Comparison of ENCODE assay signal across 1 cellular context in genomic region chr22:50216684-50217520, GRCh38.
TF ChIP-seq lines count a peak whose summit lies in the region.

No MANE protein-coding gene starts in this region.

TF ChIP-seq in GM12878, 131 proteins besides CTCF, POLR2A, EP300 and RAD21:
- TF ChIP-seq YY1 (IDR thresholded peaks at IDR 0.05; ENCODE audit: low read depth, low read length) (no peak), HDAC6 (IDR thresholded peaks at IDR 0.05; ENCODE audit: unreplicated experiment) (no peak), STAT1 (conservative IDR thresholded peaks at IDR 0.05) (no peak), ZZZ3 (IDR thresholded peaks at IDR 0.05; ENCODE audit: control insufficient read depth, insufficient read length, low read depth) (no peak), MEF2A (IDR thresholded peaks at IDR 0.05; ENCODE audit: insufficient read depth, low read depth, low read length) (no peak), SMAD1 (IDR thresholded peaks at IDR 0.05; ENCODE audit: low read depth, partially characterized antibody) (no peak), MEF2B (IDR thresholded peaks at IDR 0.05; ENCODE audit: partially characterized antibody, poor library complexity, severe bottlenecking) (no peak), TCF7 (IDR thresholded peaks at IDR 0.05; ENCODE audit: borderline replicate concordance) (no peak), EGR1 (IDR thresholded peaks at IDR 0.05; ENCODE audit: borderline replicate concordance in 1 of 2, low read depth in 2 of 2, low read length in 2 of 2) (no peak), POU2F2 (IDR thresholded peaks at IDR 0.05; ENCODE audit: borderline replicate concordance, low read depth, low read length) (no peak), NR2C1 (IDR thresholded peaks at IDR 0.05) (no peak)
